ENCODE assay signal across 34 cellular contexts in genomic region chr18:72152935-72153334, GRCh38.
A peak's percentile ranks its signal among the peaks of the same experiment; 100 is the strongest.
DNase-seq lines count a peak whose midpoint lies in the region; ATAC-seq, FAIRE-seq and TF ChIP-seq lines count a peak whose summit lies in the region.
"Had no signal": no experiment of that assay in that cellular context is flagged by ENCODE, and none has a peak within 500 bp of the region (broad histone marks: within the 10 kb centered on the region; RNA-seq: fewer than 3 reads in every experiment).

No MANE protein-coding gene starts in this region.

- no peak overlapping the region for H2BK120ac ChIP-seq in H9 (ENCODE audit: low read depth, low read length, poor library complexity, severe bottlenecking)

- H3K9me3 ChIP-seq in liver (ENCODE audit: control insufficient read depth in 4 of 4, low read length in 3 of 4) (no peaks in the 10 kb centered on the region), HepG2 (ENCODE audit: low read length) (no peaks in the 10 kb centered on the region), osteoblast (ENCODE audit: low read depth, low read length) (peaks cover 2% of the 10 kb centered on the region), H9 (ENCODE audit: control insufficient read depth, low read depth, low read length) (no peaks in the 10 kb centered on the region)
- H3K9me3 ChIP-seq: A549; BE2C; BLaER1; BLaER1 treated with 17β-estradiol and CSF1 and Interleukin-3, amounts not matched to agents 10 nM and 100 nM; Caco-2 had no signal

- no peak overlapping the region for H2AK5ac ChIP-seq in H9 (ENCODE audit: insufficient read length, low read length)

- no peak overlapping the region for H4K8ac ChIP-seq in H9 (replicated peaks; ENCODE audit: insufficient read length, low read depth, low read length)

- ATAC-seq in HepG2 (no peak), left lobe of liver (peak; percentile 57)
- ATAC-seq: A549; CD8-positive, alpha-beta T cell had no signal

- H3T11ph ChIP-seq in H9 (ENCODE audit: low read length) = no peak overlapping the region

- no peak overlapping the region for H2BK15ac ChIP-seq in H9 (ENCODE audit: low read depth, low read length)

- no peak for DNase-seq in HepG2 (ENCODE audit: low spot score)
- no peak for DNase-seq in left lobe of liver (ENCODE audit: low spot score)
- peak; percentile 15 for DNase-seq in osteoblast (ENCODE audit: insufficient read length, low spot score, missing footprints)
- DNase-seq in H9 = no peak
- DNase-seq in cortex of kidney (lab: John Stamatoyannopoulos, UW) = no peak
- DNase-seq: 8988T; ACHN; AML-193; BE2C; C1 segment of cervical spinal cord; Caco-2; Calu3; CD4-positive, alpha-beta memory T cell; CD4-positive, alpha-beta T cell; CD4-positive, CD25-positive, alpha-beta regulatory T cell; CD8-positive, alpha-beta memory T cell; CD8-positive, alpha-beta T cell; COR-L47; DMS 273 treated with DMSO at 0.1 percent for 48 hours; DMS153; DMS53; DMS79; DMS79 treated with DMSO at 0.1 percent for 48 hours; DND-41; EL had no signal

- no peak overlapping the region for H4K91ac ChIP-seq in H9 (ENCODE audit: insufficient read length, low read depth, low read length)

- H3K23ac ChIP-seq in H9 (ENCODE audit: insufficient read length, low read depth, low read length) = no peak overlapping the region

- no peak overlapping the region for H2BK20ac ChIP-seq in H9 (ENCODE audit: low read depth, low read length, poor library complexity, severe bottlenecking)

- H3K14ac ChIP-seq in H9 (ENCODE audit: insufficient read depth, low read length) = no peak overlapping the region

- intact Hi-C loops in HepG2 (cut with micrococcal nuclease; ENCODE audit: unreplicated experiment) = no loop called here

- H3K9ac ChIP-seq in liver (ENCODE audit: low read depth in 1 of 2, low read length in 2 of 2) (no peak overlapping the region), HepG2 (ENCODE audit: insufficient read depth, low read depth, low read length) (no peak overlapping the region), H9 (ENCODE audit: extremely low read depth, insufficient read length, low read length) (no peak overlapping the region)
- H3K9ac ChIP-seq: BLaER1; BLaER1 treated with 17β-estradiol and CSF1 and Interleukin-3, amounts not matched to agents 10 nM and 100 nM had no signal

- TF ChIP-seq CTCF in liver (IDR thresholded peaks at IDR 0.05; ENCODE audit: low read depth, low read length, missing input control) (no peak), HepG2 (CRISPR knock-in tag; IDR thresholded peaks at IDR 0.05) (no peak), osteoblast (IDR thresholded peaks at IDR 0.05; ENCODE audit: extremely low read depth, low read depth, low read length) (no peak), H9 (conservative IDR thresholded peaks at IDR 0.05) (no peak)

- in situ Hi-C loops in HepG2 (cut with HindIII; ENCODE audit: extremely low pct_ligation_motif_present, low pct_unique_long_range_greater_than_20kb) = no loop called here

- H3K23me2 ChIP-seq in H9 (ENCODE audit: insufficient read length, low read depth, low read length, poor library complexity, severe bottlenecking) = no peaks in the 10 kb centered on the region

- no peaks in the 10 kb centered on the region for H3K4me1 Mint-ChIP-seq in H9
- H3K4me1 Mint-ChIP-seq: B cell; CD14-positive monocyte; CD4-positive, alpha-beta memory T cell; CD4-positive, CD25-positive, alpha-beta regulatory T cell; CD8-positive, alpha-beta memory T cell had no signal

- H3K4me3 Mint-ChIP-seq in H9 = no peak overlapping the region
- H3K4me3 Mint-ChIP-seq: B cell; CD14-positive monocyte; CD4-positive, alpha-beta memory T cell; CD4-positive, alpha-beta T cell; CD8-positive, alpha-beta memory T cell; CD8-positive, alpha-beta T cell had no signal

- WGBS in liver = 80% methylated on average over 6 of the region's 6 CpGs
- WGBS in HepG2 (ENCODE audit: low lambda C conversion rate) = 42% methylated on average over 6 of the region's 6 CpGs
- WGBS in H9 (ENCODE audit: extremely low coverage, insufficient read length, low lambda C conversion rate) = no CpG with 5 or more reads among the region's 6 CpGs

- H2BK5ac ChIP-seq in H9 (ENCODE audit: insufficient read length, low read length) = no peak overlapping the region

- H3K9me3 Mint-ChIP-seq in H9 = peaks cover 0 to 4% of the 10 kb centered on the region in 2 experiments; a peak in 2 of 5 replicates

- FAIRE-seq in HepG2 (lab: Jason Lieb, UNC) = no peak
- FAIRE-seq: A204.1, A549 had no signal

- H3K36me3 ChIP-seq in liver (ENCODE audit: control insufficient read depth in 4 of 4, insufficient read depth in 3 of 4, low read depth in 1 of 4, low read length in 3 of 4) = no peaks in the 10 kb centered on the region
- no peaks in the 10 kb centered on the region for H3K36me3 ChIP-seq in HepG2 (replicated peaks in 1 of 2; ENCODE audit: control insufficient read depth in 1 of 2, insufficient read depth in 2 of 2, low read length in 2 of 2)
- no peaks in the 10 kb centered on the region for H3K36me3 ChIP-seq in osteoblast (ENCODE audit: insufficient read depth, low read length)
- H3K36me3 ChIP-seq: BE2C; BLaER1; BLaER1 treated with 17β-estradiol and CSF1 and Interleukin-3, amounts not matched to agents 10 nM and 100 nM had no signal

- H3K4me3 ChIP-seq in liver (ENCODE audit: low read depth in 1 of 3, low read length in 3 of 3) (no peak overlapping the region), HepG2 (replicated peaks in 1 of 3; ENCODE audit: insufficient read depth in 1 of 3, low read depth in 2 of 3, low read length in 3 of 3) (no peak overlapping the region), osteoblast (ENCODE audit: insufficient read depth, low read length) (no peak overlapping the region)
- H3K4me3 ChIP-seq: A549; BLaER1; BLaER1 treated with 17β-estradiol and CSF1 and Interleukin-3, amounts not matched to agents 10 nM and 100 nM had no signal

- no peak overlapping the region for H3K4ac ChIP-seq in H9 (ENCODE audit: low read depth, low read length)

- CTCF ChIA-PET in HepG2 (lab: Yijun Ruan, JAX; ENCODE audit: low intra/inter-chr PET ratio, low total read pairs) = no interaction called here

- peaks cover 0 to 8% (median 0%) of the 10 kb centered on the region in 4 donors for H3K4me1 ChIP-seq in liver (ENCODE audit: control insufficient read depth in 4 of 4, insufficient read depth in 4 of 4, low read length in 3 of 4)
- H3K4me1 ChIP-seq in HepG2 (ENCODE audit: insufficient read depth, low read length) = no peaks in the 10 kb centered on the region
- H3K4me1 ChIP-seq in osteoblast (ENCODE audit: insufficient read depth, low read length) = no peaks in the 10 kb centered on the region
- no peaks in the 10 kb centered on the region for H3K4me1 ChIP-seq in H9 (ENCODE audit: insufficient read depth, low read length)
- H3K4me1 ChIP-seq: A549; BE2C; BLaER1; BLaER1 treated with 17β-estradiol and CSF1 and Interleukin-3, amounts not matched to agents 10 nM and 100 nM; Caco-2 had no signal

- no TSS peak for BruUV-seq in HepG2 (replicated peaks; lab: Mats Ljungman, UMichigan)

- H3K27me3 ChIP-seq in liver (ENCODE audit: control insufficient read depth in 4 of 4, insufficient read depth in 4 of 4, low read length in 3 of 4) (no peaks in the 10 kb centered on the region), HepG2 (ENCODE audit: control insufficient read depth in 1 of 2, insufficient read depth in 2 of 2, low read length in 2 of 2) (no peaks in the 10 kb centered on the region; a peak in 1 of 5 replicates), osteoblast (ENCODE audit: insufficient read depth, low read length) (no peaks in the 10 kb centered on the region), H9 (ENCODE audit: insufficient read depth, low read length) (no peaks in the 10 kb centered on the region)
- H3K27me3 ChIP-seq: BE2C; BLaER1; BLaER1 treated with 17β-estradiol and CSF1 and Interleukin-3, amounts not matched to agents 10 nM and 100 nM had no signal

- TF ChIP-seq RAD21 in liver (IDR thresholded peaks at IDR 0.05) (no peak), HepG2 (CRISPR knock-in tag; IDR thresholded peaks at IDR 0.05) (no peak)

- POLR2A ChIA-PET in HepG2 (lab: Yijun Ruan, JAX) = no interaction called here

- H2BK12ac ChIP-seq in H9 (ENCODE audit: insufficient read length, low read depth, low read length) = no peak overlapping the region

- H4K20me1 ChIP-seq in HepG2 (ENCODE audit: insufficient read depth, low read length) (no peaks in the 10 kb centered on the region), osteoblast (ENCODE audit: insufficient read depth, low read length) (no peaks in the 10 kb centered on the region), H9 (ENCODE audit: control insufficient read depth, insufficient read depth, insufficient read length) (no peaks in the 10 kb centered on the region)
- H4K20me1 ChIP-seq: BLaER1; BLaER1 treated with 17β-estradiol and CSF1 and Interleukin-3, amounts not matched to agents 10 nM and 100 nM had no signal

- H2AFZ ChIP-seq in HepG2 (ENCODE audit: low read length) = no peak overlapping the region
- no peak overlapping the region for H2AFZ ChIP-seq in osteoblast (ENCODE audit: low read length)
- no peak overlapping the region for H2AFZ ChIP-seq in H9 (ENCODE audit: low read length)

- H3K27ac ChIP-seq in liver (ENCODE audit: low read depth in 1 of 2, low read length in 2 of 2) = no peak overlapping the region
- no peak overlapping the region for H3K27ac ChIP-seq in HepG2 (ENCODE audit: extremely low read length, insufficient read depth, low read length)
- H3K27ac ChIP-seq in osteoblast (ENCODE audit: low read depth, low read length) = no peak overlapping the region
- H3K27ac ChIP-seq in H9 (ENCODE audit: insufficient read length, low read depth, low read length) = no peak overlapping the region
- H3K27ac ChIP-seq: 22Rv1; A549; BLaER1; BLaER1 treated with 17β-estradiol and CSF1 and Interleukin-3, amounts not matched to agents 10 nM and 100 nM; C4-2B had no signal

- no peaks in the 10 kb centered on the region for H3K36me3 Mint-ChIP-seq in H9 (ENCODE audit: insufficient read depth in 1 of 3, low read depth in 3 of 3)
- H3K36me3 Mint-ChIP-seq: CD14-positive monocyte; CD4-positive, alpha-beta memory T cell; CD4-positive, CD25-positive, alpha-beta regulatory T cell; CD8-positive, alpha-beta memory T cell; CD8-positive, alpha-beta T cell had no signal

- no peak overlapping the region for H4K5ac ChIP-seq in H9 (ENCODE audit: insufficient read length, low read depth, low read length)

- H3K18ac ChIP-seq in H9 (ENCODE audit: insufficient read length, low read depth, low read length) = no peak overlapping the region

- no peaks in the 10 kb centered on the region for H3K79me1 ChIP-seq in H9 (ENCODE audit: insufficient read depth, low read depth, low read length, poor library complexity, severe bottlenecking)

- H3K79me2 ChIP-seq in HepG2 (ENCODE audit: insufficient read depth, low read length) (no peaks in the 10 kb centered on the region), osteoblast (ENCODE audit: insufficient read depth, low read length) (no peaks in the 10 kb centered on the region), H9 (ENCODE audit: insufficient read depth, low read length) (no peaks in the 10 kb centered on the region)

- TF ChIP-seq POLR2A in HepG2 (IDR thresholded peaks at IDR 0.05; ENCODE audit: insufficient read depth in 1 of 2, low read depth in 2 of 2, low read length in 2 of 2) = no peak

- H3K27ac Mint-ChIP-seq in H9 = no peak overlapping the region
- H3K27ac Mint-ChIP-seq: B cell; CD14-positive monocyte; CD4-positive, alpha-beta T cell; CD4-positive, CD25-positive, alpha-beta regulatory T cell; CD8-positive, alpha-beta memory T cell; CD8-positive, alpha-beta T cell had no signal

- H3K27me3 Mint-ChIP-seq in H9 (ENCODE audit: low read depth) = no peaks in the 10 kb centered on the region
- H3K27me3 Mint-ChIP-seq: B cell; CD4-positive, alpha-beta memory T cell; CD4-positive, alpha-beta T cell; CD4-positive, CD25-positive, alpha-beta regulatory T cell; CD8-positive, alpha-beta memory T cell had no signal

- no peak overlapping the region for H3K4me2 ChIP-seq in HepG2 (ENCODE audit: low read depth, low read length)
- H3K4me2 ChIP-seq in osteoblast (ENCODE audit: insufficient read depth, low read length) = no peak overlapping the region
- H3K4me2 ChIP-seq in H9 (ENCODE audit: insufficient read depth, insufficient read length, low read length) = no peak overlapping the region
- H3K4me2 ChIP-seq: A549; BLaER1; BLaER1 treated with 17β-estradiol and CSF1 and Interleukin-3, amounts not matched to agents 10 nM and 100 nM had no signal

- TF ChIP-seq EP300 in HepG2 (IDR thresholded peaks at IDR 0.05; ENCODE audit: low read depth in 2 of 2, low read length in 2 of 2) (no peak), HepG2 (CRISPR knock-in tag; IDR thresholded peaks at IDR 0.05; ENCODE audit: borderline replicate concordance) (no peak)

- H3K56ac ChIP-seq in H9 (ENCODE audit: insufficient read length, low read depth, low read length) = no peak overlapping the region
